Comparison of ENCODE assay signal across 9 cellular contexts in the genomic region with DNA sequence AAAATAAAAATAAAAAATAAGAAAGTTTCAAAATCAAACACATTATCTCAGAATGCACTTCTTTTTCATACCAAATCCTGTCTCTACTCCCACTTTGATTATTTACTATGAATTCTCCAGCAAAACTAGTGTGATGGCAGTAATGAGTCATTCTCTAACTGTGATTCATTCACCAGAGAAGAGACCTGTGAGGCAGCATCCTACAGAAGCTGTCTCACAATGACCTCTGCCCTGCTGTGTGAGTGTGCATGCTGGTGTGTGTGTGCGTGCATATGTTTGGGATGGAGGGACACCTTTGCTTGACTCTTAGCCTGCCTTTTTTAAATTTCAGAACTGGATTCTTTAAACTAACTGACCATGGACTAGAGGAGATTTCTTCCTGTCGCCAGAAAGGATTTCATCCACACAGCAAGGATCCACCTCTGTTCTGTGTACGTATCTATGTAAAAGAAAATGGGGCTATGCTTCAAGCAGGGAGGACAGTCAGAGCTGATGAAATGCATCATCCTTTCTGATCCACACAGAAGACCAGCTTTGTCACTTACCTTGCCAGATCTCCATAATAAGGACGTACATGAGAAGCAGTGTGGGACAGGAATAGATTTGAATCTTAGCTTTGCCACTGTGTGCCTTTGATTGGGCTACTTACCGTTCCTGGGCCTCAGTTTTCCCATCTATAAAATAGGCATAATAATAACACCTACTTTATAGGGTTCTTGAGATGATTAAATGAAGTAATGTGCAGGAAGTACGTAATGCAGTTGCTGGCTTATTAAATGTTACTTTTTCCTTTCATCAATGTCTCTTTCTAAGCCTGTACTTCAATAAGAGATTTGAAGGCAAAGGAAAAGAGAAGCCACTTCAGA. TPM values are rescaled to one million over a fixed set of nuclear protein-coding genes. Genes with fewer than 3 reads are reported as not detected.
DNase-seq lines count a peak whose midpoint lies in the region; ATAC-seq and TF ChIP-seq lines count a peak whose summit lies in the region.
"Had no signal": no experiment of that assay in that cellular context is flagged by ENCODE, and none has a peak within 500 bp of the region (broad histone marks: within the 10 kb centered on the region; RNA-seq: fewer than 3 reads in every experiment).

No MANE protein-coding gene starts in this region.

- TF ChIP-seq CTCF in fibroblast of the aortic adventitia (IDR thresholded peaks at IDR 0.05; ENCODE audit: insufficient read depth, low read length) = no peak

- DNase-seq in activated CD4-positive, alpha-beta T cell treated with anti-CD3 and anti-CD28 coated beads for 24 hours (ENCODE audit: low read depth in 2 of 2) = peak; percentile 15 to 20
- no peak for DNase-seq in activated CD4-positive, alpha-beta T cell treated with anti-CD3 and anti-CD28 coated beads, Interleukin-2, amount 50 U/mL, for 1 hour
- peak; percentile 44 to 57 for DNase-seq in activated CD4-positive, alpha-beta T cell treated with anti-CD3 and anti-CD28 coated beads, Interleukin-2, amount 50 U/mL, for 48 hours
- DNase-seq in fibroblast of the aortic adventitia (ENCODE audit: low read depth) (peak; percentile 60), NCI-H187 (lab: John Stamatoyannopoulos, UW) (no peak), NCI-H1436 treated with DMSO at 0.1 percent for 48 hours (lab: John Stamatoyannopoulos, UW) (no peak)
- DNase-seq in stimulated activated CD8-positive, alpha-beta memory T cell treated with anti-CD3 and anti-CD28 coated beads, Interleukin-4, amount 100 ng/mL, for 48 hours = peak; percentile 57
- DNase-seq: effector memory CD4-positive, alpha-beta T cell had no signal

- no peak for ATAC-seq in GM18868 (IDR thresholded peaks at IDR 0.05; ENCODE audit: unreplicated experiment)

- H3K4me3 ChIP-seq in fibroblast of the aortic adventitia (ENCODE audit: low read depth, low read length) = no peak overlapping the region

RNA-seq across cellular contexts. Expression of gene STAMBP, which starts 31.2 kb away (rescaled TPM):
- 9.6 and 34.2 TPM in 2 replicates for total RNA-seq in fibroblast of the aortic adventitia (ENCODE audit: low replicate concordance)

RNA-seq across cellular contexts. Expression of gene ACTG2, which starts 32.9 kb away (rescaled TPM):
- 2.4 TPM in 1 of 2 replicates, not detected in the other for total RNA-seq in fibroblast of the aortic adventitia (ENCODE audit: low replicate concordance)

Comparison
In these comparisons a context has a peak if more than half of its experiments do, and no peak if none do; other contexts are left out.
1. DNase-seq: peak in activated CD4-positive, alpha-beta T cell treated with anti-CD3 and anti-CD28 coated beads for 24 hours (2 of 2), activated CD4-positive, alpha-beta T cell treated with anti-CD3 and anti-CD28 coated beads, Interleukin-2, amount 50 U/mL, for 48 hours (2 of 2), fibroblast of the aortic adventitia (single experiment) and stimulated activated CD8-positive, alpha-beta memory T cell treated with anti-CD3 and anti-CD28 coated beads, Interleukin-4, amount 100 ng/mL, for 48 hours (single experiment); none in activated CD4-positive, alpha-beta T cell treated with anti-CD3 and anti-CD28 coated beads, Interleukin-2, amount 50 U/mL, for 1 hour (single experiment), NCI-H187 (0 of 2) and NCI-H1436 treated with DMSO at 0.1 percent for 48 hours (single experiment).